12 cellular contexts compared by ENCODE assay signal in the genomic region with DNA sequence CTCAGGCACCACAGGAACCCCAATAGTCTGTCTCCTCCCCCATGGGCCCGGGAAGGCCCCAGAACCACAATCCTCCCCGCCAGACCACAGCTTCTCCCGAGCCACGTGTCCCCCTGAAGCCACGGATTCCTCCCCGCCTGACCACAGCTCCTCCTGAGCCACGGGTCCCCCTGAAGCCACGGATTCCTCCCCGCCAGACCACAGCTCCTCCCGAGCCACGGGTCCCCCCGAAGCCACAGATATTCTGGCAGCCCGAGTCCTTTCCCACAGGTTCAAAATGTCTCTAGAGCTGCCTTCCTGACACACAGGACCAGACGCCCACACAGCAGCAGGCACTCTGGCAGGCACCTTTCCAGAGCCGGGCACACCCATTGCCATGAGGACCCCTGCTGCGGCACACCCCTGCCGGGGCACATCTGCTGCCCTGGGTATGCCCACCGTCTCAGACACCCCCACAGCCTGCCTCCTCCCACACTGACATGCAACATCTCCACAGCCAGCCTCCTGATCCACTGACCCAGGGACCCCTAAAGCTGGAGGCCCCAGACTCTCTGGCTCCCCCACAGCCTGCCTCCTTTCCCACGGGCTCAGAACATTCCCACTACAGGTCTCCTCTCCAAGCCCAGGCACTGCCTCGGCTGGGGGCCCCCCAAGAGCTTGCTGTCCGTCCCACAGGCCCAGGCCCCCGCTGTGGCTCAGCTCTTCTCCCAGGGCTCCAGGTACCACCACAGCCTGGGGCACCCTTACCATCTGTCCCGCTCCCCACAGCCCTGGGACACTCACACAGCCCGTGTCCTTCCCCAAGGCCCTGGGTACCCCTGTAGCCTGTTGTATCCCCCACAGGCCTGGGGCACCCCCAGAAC. TPM values are rescaled to one million over a fixed set of nuclear protein-coding genes. Genes with fewer than 3 reads are reported as not detected.
A peak's percentile ranks its signal among the peaks of the same experiment; 100 is the strongest.
DNase-seq lines count a peak whose midpoint lies in the region; ATAC-seq and TF ChIP-seq lines count a peak whose summit lies in the region.
"Had no signal": no experiment of that assay in that cellular context is flagged by ENCODE, and none has a peak within 500 bp of the region (broad histone marks: within the 10 kb centered on the region; RNA-seq: fewer than 3 reads in every experiment).

No MANE protein-coding gene starts in this region.

- TF ChIP-seq CTCF in mammary epithelial cell (conservative IDR thresholded peaks at IDR 0.05 in 1 of 2, IDR thresholded peaks at IDR 0.05 in 1 of 2; ENCODE audit: extremely low read depth in 1 of 2, insufficient read depth in 1 of 2, low read depth in 1 of 2, low read length in 2 of 2), result no peak

- in situ Hi-C loops in mammary epithelial cell (cut with MboI; ENCODE audit: low sequenced_read_pairs in 2 of 2), result no loop called here

- H3K4me2 ChIP-seq in Karpas-422 (ENCODE audit: low read depth, low read length, poor library complexity, severe bottlenecking), result peak overlapping the region; percentile 71
- peak overlapping the region; percentile 91 for H3K4me2 ChIP-seq in mammary epithelial cell (ENCODE audit: insufficient read depth, low read depth, low read length)
- no peak overlapping the region for H3K4me2 ChIP-seq in neuronal stem cell (ENCODE audit: insufficient read depth, low read length, poor library complexity, severe bottlenecking)

- H3K9me3 ChIP-seq in Karpas-422 (ENCODE audit: low read length) (no peaks in the 10 kb centered on the region), mammary epithelial cell (replicated peaks; ENCODE audit: insufficient read depth, low read length) (no peaks in the 10 kb centered on the region), neuronal stem cell (replicated peaks in 1 of 2; ENCODE audit: control insufficient read depth in 2 of 2, insufficient read depth in 1 of 2, low read depth in 1 of 2, low read length in 2 of 2) (peaks cover 0 to 2% of the 10 kb centered on the region in 2 donors)
- H3K9me3 ChIP-seq: thoracic aorta had no signal

- H4K8ac ChIP-seq in neuronal stem cell (ENCODE audit: low read depth, low read length), result peak overlapping the region; percentile 65

- H3K4me3 ChIP-seq in Karpas-422 (ENCODE audit: low read length), result peak overlapping the region; percentile 88
- peak overlapping the region in 2 of 3 experiments; percentile 79 to 97 for H3K4me3 ChIP-seq in mammary epithelial cell (replicated peaks in 1 of 3; ENCODE audit: insufficient read depth in 1 of 3, low read depth in 2 of 3, low read length in 3 of 3)
- peak overlapping the region in 1 of 2 donors; percentile 76 for H3K4me3 ChIP-seq in neuronal stem cell (ENCODE audit: low read length in 2 of 2)

- H3K9ac ChIP-seq in Karpas-422 (ENCODE audit: low read length), result peak overlapping the region; percentile 85
- no peak overlapping the region for H3K9ac ChIP-seq in mammary epithelial cell (ENCODE audit: insufficient read depth, low read length)
- no peak overlapping the region for H3K9ac ChIP-seq in neuronal stem cell (ENCODE audit: low read depth, low read length, poor library complexity)

- peaks cover 18% of the 10 kb centered on the region; the same call in 1 of the 2 replicates for H3K36me3 ChIP-seq in Karpas-422 (ENCODE audit: insufficient read depth, low read length)
- H3K36me3 ChIP-seq in mammary epithelial cell (ENCODE audit: insufficient read depth, low read length), result peaks cover 10% of the 10 kb centered on the region
- H3K36me3 ChIP-seq in neuronal stem cell (replicated peaks in 1 of 2; ENCODE audit: control insufficient read depth in 2 of 2, insufficient read depth in 2 of 2, low read length in 2 of 2), result peaks cover 5 to 57% of the 10 kb centered on the region in 2 donors
- H3K36me3 ChIP-seq: thoracic aorta had no signal

- no peak overlapping the region for H3K14ac ChIP-seq in neuronal stem cell (ENCODE audit: low read length)

- CTCF ChIA-PET in mammary epithelial cell (lab: Charles Lee; ENCODE audit: low non-redundant PET), result no interaction called here

- no peak for ATAC-seq in GM18867 (IDR thresholded peaks at IDR 0.05; ENCODE audit: unreplicated experiment)

- BruUV-seq in mammary epithelial cell (replicated peaks; lab: Mats Ljungman, UMichigan), result no TSS peak

- H3K27ac ChIP-seq in Karpas-422 (ENCODE audit: low read length), result no peak overlapping the region; the same call in 1 of the 2 replicates
- no peak overlapping the region for H3K27ac ChIP-seq in mammary epithelial cell (ENCODE audit: insufficient read depth, low read depth, low read length)
- no peak overlapping the region for H3K27ac ChIP-seq in neuronal stem cell (replicated peaks; ENCODE audit: low read length)
- H3K27ac ChIP-seq: thoracic aorta had no signal

- no peaks in the 10 kb centered on the region for H3K9me2 ChIP-seq in Karpas-422 (replicated peaks; ENCODE audit: insufficient read depth, low read length)

- intact Hi-C loops in mammary epithelial cell (cut with micrococcal nuclease), result no loop called here

- no peak overlapping the region for H2BK5ac ChIP-seq in neuronal stem cell (ENCODE audit: low read length)

- DNase-seq in DMS 273 (lab: John Stamatoyannopoulos, UW; ENCODE audit: unreplicated experiment) (peak; percentile 8), DMS 273 treated with DMSO at 0.1 percent for 48 hours (lab: John Stamatoyannopoulos, UW) (no peak), Karpas-422 (no peak), mammary epithelial cell (no peak), neuronal stem cell (ENCODE audit: low spot score) (no peak), iPS-NIHi11 (ENCODE audit: low spot score) (no peak), nucleus accumbens (lab: John Stamatoyannopoulos, UW) (no peak)
- DNase-seq: 8988T; NCI-H446; stimulated activated CD4-positive, alpha-beta T cell treated with anti-CD3 and anti-CD28 coated beads, Interleukin-4, amount 100 ng/mL, for 1 hour had no signal

- H3K79me1 ChIP-seq in neuronal stem cell (ENCODE audit: low read depth, low read length), result peaks cover 33% of the 10 kb centered on the region

- no peak overlapping the region for H3K4ac ChIP-seq in neuronal stem cell (ENCODE audit: low read length)

- peak overlapping the region; percentile 34 for H3K23ac ChIP-seq in neuronal stem cell (ENCODE audit: low read depth, low read length, poor library complexity)

- peak overlapping the region; percentile 2 for H2BK12ac ChIP-seq in neuronal stem cell (ENCODE audit: low read length)

- H4K91ac ChIP-seq in neuronal stem cell (ENCODE audit: low read depth, low read length, poor library complexity), result no peak overlapping the region

- dilution Hi-C loops in mammary epithelial cell (cut with HindIII; ENCODE audit: low sequenced_read_pairs), result no loop called here

- H2AK5ac ChIP-seq in neuronal stem cell (ENCODE audit: low read depth, low read length), result peak overlapping the region; percentile 25

- H3K27me3 ChIP-seq in Karpas-422 (ENCODE audit: low read length), result no peaks in the 10 kb centered on the region
- no peaks in the 10 kb centered on the region for H3K27me3 ChIP-seq in mammary epithelial cell (ENCODE audit: insufficient read depth, low read length)
- H3K27me3 ChIP-seq in neuronal stem cell (ENCODE audit: control insufficient read depth in 3 of 3, insufficient read depth in 3 of 3, low read depth in 1 of 3, low read length in 3 of 3), result no peaks in the 10 kb centered on the region

- H4K20me1 ChIP-seq in Karpas-422 (ENCODE audit: insufficient read depth, low read depth, low read length) (no peaks in the 10 kb centered on the region), mammary epithelial cell (ENCODE audit: insufficient read depth, low read length) (no peaks in the 10 kb centered on the region)

- no peak overlapping the region for H3K18ac ChIP-seq in neuronal stem cell (ENCODE audit: low read length)

- WGBS in mammary epithelial cell (ENCODE audit: low coverage, missing lambda C conversion rate), result 62% methylated on average over 13 of the region's 24 CpGs
- no CpG with 5 or more reads among the region's 24 CpGs for WGBS in neuronal stem cell (ENCODE audit: extremely low coverage in 2 of 2, insufficient read length in 2 of 2, insufficient replicate concordance in 1 of 2), 2 donors

- H2BK120ac ChIP-seq in neuronal stem cell (ENCODE audit: low read depth, low read length), result no peak overlapping the region

- H3K79me2 ChIP-seq in Karpas-422 (ENCODE audit: low read length) (peaks cover 55% of the 10 kb centered on the region), mammary epithelial cell (ENCODE audit: insufficient read depth, low read length) (peaks cover 63% of the 10 kb centered on the region)

- H2BK15ac ChIP-seq in neuronal stem cell (ENCODE audit: low read length), result peak overlapping the region; percentile 6

- H3K4me1 ChIP-seq in Karpas-422 (ENCODE audit: low read length), result peaks cover 29% of the 10 kb centered on the region
- peaks cover 22% of the 10 kb centered on the region for H3K4me1 ChIP-seq in mammary epithelial cell (ENCODE audit: insufficient read depth, low read length)
- H3K4me1 ChIP-seq in neuronal stem cell (ENCODE audit: control insufficient read depth in 2 of 2, insufficient read depth in 1 of 2, low read depth in 1 of 2, low read length in 2 of 2), result peaks cover 9 to 13% of the 10 kb centered on the region in 2 donors

- no peak overlapping the region for H2AFZ ChIP-seq in Karpas-422 (ENCODE audit: low read length)
- no peak overlapping the region for H2AFZ ChIP-seq in mammary epithelial cell (ENCODE audit: low read depth, low read length)
- H2AFZ ChIP-seq in neuronal stem cell (ENCODE audit: low read length), result no peak overlapping the region

RNA-seq across cellular contexts. Expression of a gene that starts 2.2 kb away (rescaled TPM):
- total RNA-seq in Karpas-422 (2014; rRNA removed; shearing (Covaris generic); ENCODE audit: low replicate concordance), result 13.7 and 30.5 TPM in 2 replicates
- 10 to 100 TPM; 23.2 to 25.2 TPM for total RNA-seq in mammary epithelial cell
- polyA plus RNA-seq in mammary epithelial cell, result 3.6 TPM
- polyA minus RNA-seq in mammary epithelial cell, result 20.5 TPM
- polyA plus RNA-seq in neuronal stem cell (2013, experiment 1 of 2), result 14.1 TPM
- polyA plus RNA-seq in neuronal stem cell (2013, experiment 2 of 2), result 14.9 TPM

RNA-seq across cellular contexts. Expression of a gene that starts 2.6 kb away (rescaled TPM):
- total RNA-seq in Karpas-422 (2014; rRNA removed; shearing (Covaris generic); ENCODE audit: low replicate concordance), result 75.4 and 83.2 TPM in 2 replicates
- 100 to 1,000 TPM; 315 to 319 TPM for total RNA-seq in mammary epithelial cell
- polyA plus RNA-seq in mammary epithelial cell, result 1,296 TPM
- polyA minus RNA-seq in mammary epithelial cell, result 208 TPM
- 130 TPM for polyA plus RNA-seq in neuronal stem cell (2013, experiment 1 of 2)
- polyA plus RNA-seq in neuronal stem cell (2013, experiment 2 of 2), result 139 TPM

RNA-seq across cellular contexts. Expression of a gene that starts 13.1 kb away (rescaled TPM):
- total RNA-seq in Karpas-422 (2014; rRNA removed; shearing (Covaris generic); ENCODE audit: low replicate concordance), result 11.0 and 45.3 TPM in 2 replicates
- total RNA-seq in mammary epithelial cell, result 10 to 100 TPM in 1 of 2 donors, 1 to 10 TPM in 1; 8.3 to 21.0 TPM
- 21.7 TPM for polyA plus RNA-seq in mammary epithelial cell
- 16.2 TPM for polyA minus RNA-seq in mammary epithelial cell
- 39.1 TPM for polyA plus RNA-seq in neuronal stem cell (2013, experiment 1 of 2)
- 41.1 TPM for polyA plus RNA-seq in neuronal stem cell (2013, experiment 2 of 2)

RNA-seq across cellular contexts. Expression of a gene that starts 13.3 kb away (rescaled TPM):
- 0.18 TPM in 1 of 2 replicates, not detected in the other for total RNA-seq in Karpas-422 (2014; rRNA removed; shearing (Covaris generic); ENCODE audit: low replicate concordance)
- 1 to 10 TPM in 1 of 2 donors, under 1 TPM in 1; 0.67 to 2.5 TPM for total RNA-seq in mammary epithelial cell
- polyA plus RNA-seq in mammary epithelial cell, result 0.77 TPM
- polyA minus RNA-seq in mammary epithelial cell, result not detected
- polyA plus RNA-seq in neuronal stem cell (2013, experiment 1 of 2), result 7.5 TPM
- 7.7 TPM for polyA plus RNA-seq in neuronal stem cell (2013, experiment 2 of 2)
- total RNA-seq: thoracic aorta had no signal
